In genomic region chr11:125517116-125517804, GRCh38 we compare ENCODE assay signal across 8 cellular contexts. TPM values are rescaled to one million over a fixed set of nuclear protein-coding genes. Genes with fewer than 3 reads are reported as not detected.
DNase-seq lines count a peak whose midpoint lies in the region; ATAC-seq and TF ChIP-seq lines count a peak whose summit lies in the region.

No MANE protein-coding gene starts in this region.

- ATAC-seq in GM21360 (IDR thresholded peaks at IDR 0.05; ENCODE audit: unreplicated experiment) (no peak), GM21619 (IDR thresholded peaks at IDR 0.05; ENCODE audit: unreplicated experiment) (no peak)

- H3K4me3 ChIP-seq in AG04449 (ENCODE audit: low read depth, low read length) (peak overlapping the region; percentile 36), ascending aorta (peak overlapping the region; percentile 6 to 13), iPS-18a (ENCODE audit: low read length) (peak overlapping the region; percentile 32), WERI-Rb-1 (ENCODE audit: low read depth, low read length) (no peak overlapping the region)

- H3K27me3 ChIP-seq in ascending aorta = no peaks in the 10 kb centered on the region
- no peaks in the 10 kb centered on the region for H3K27me3 ChIP-seq in iPS-18a (ENCODE audit: control insufficient read depth, insufficient read depth, low read length)
- no peaks in the 10 kb centered on the region for H3K27me3 ChIP-seq in WERI-Rb-1 (ENCODE audit: insufficient read depth, low read depth, severe bottlenecking)

- H3K36me3 ChIP-seq in ascending aorta = no peaks in the 10 kb centered on the region
- H3K36me3 ChIP-seq in iPS-18a (ENCODE audit: control insufficient read depth, low read depth, low read length) = no peaks in the 10 kb centered on the region
- H3K36me3 ChIP-seq in WERI-Rb-1 = no peaks in the 10 kb centered on the region

- POLR2A ChIA-PET in AG04449 (lab: Yijun Ruan, JAX) = interaction anchor here (0.7 kb wide), 1 partner anchor 1476 kb away, joined by 4 read pairs; the partner anchor contains the start of gene OR10G7

- intact Hi-C loops in ascending aorta (cut with DNase I) = no loop called here

- DNase-seq in AG04449 (ENCODE audit: low read depth, low spot score) (peak; percentile 31), HT1080 (ENCODE audit: low read depth) (peak; percentile 64), ascending aorta (ENCODE audit: low spot score in 2 of 2) (no peak), WERI-Rb-1 (no peak), NCI-H2107 treated with DMSO at 0.1 percent for 48 hours (lab: John Stamatoyannopoulos, UW; ENCODE audit: unreplicated experiment) (no peak)

- H3K27ac ChIP-seq in ascending aorta (no peak overlapping the region), iPS-18a (ENCODE audit: low read length) (peak overlapping the region; percentile 11), WERI-Rb-1 (no peak overlapping the region)

- CTCF ChIA-PET in AG04449 (lab: Yijun Ruan, JAX) = no interaction called here

- H3K9me3 ChIP-seq in ascending aorta (no peaks in the 10 kb centered on the region), iPS-18a (ENCODE audit: control insufficient read depth, low read depth, low read length) (peaks cover 5% of the 10 kb centered on the region), WERI-Rb-1 (ENCODE audit: severe bottlenecking) (no peaks in the 10 kb centered on the region)

- no peak for TF ChIP-seq CTCF in AG04449 (IDR thresholded peaks at IDR 0.05; ENCODE audit: insufficient read depth, low read length, missing control alignments)
- no peak for TF ChIP-seq CTCF in ascending aorta (IDR thresholded peaks at IDR 0.05)
- no peak for TF ChIP-seq CTCF in WERI-Rb-1 (IDR thresholded peaks at IDR 0.05; ENCODE audit: low read depth, low read length)

- no peaks in the 10 kb centered on the region for H3K4me1 ChIP-seq in ascending aorta
- peaks cover 29% of the 10 kb centered on the region for H3K4me1 ChIP-seq in iPS-18a (ENCODE audit: control insufficient read depth, low read depth, low read length)

- H3K9ac ChIP-seq in iPS-18a (ENCODE audit: low read length) = peak overlapping the region; percentile 19

RNA-seq across cellular contexts. Expression of gene FEZ1, which starts 21.2 kb away (rescaled TPM):
- total RNA-seq in HT1080 (2014; rRNA removed; shearing (Covaris generic)) = 0.67 and 1.4 TPM in 2 replicates
- polyA plus RNA-seq in HT1080 (2015; cell fraction: cytosol; rRNA removed) = 11.7 and 16.5 TPM in 2 replicates
- 6.2 and 7.0 TPM in 2 replicates for polyA plus RNA-seq in HT1080 (2015; cell fraction: nucleus; rRNA removed)
- 58.4 TPM for total RNA-seq in ascending aorta

RNA-seq across cellular contexts. Expression of gene EI24, which starts 52.0 kb away (rescaled TPM):
- 177 and 227 TPM in 2 replicates for total RNA-seq in HT1080 (2014; rRNA removed; shearing (Covaris generic))
- 251 and 270 TPM in 2 replicates for polyA plus RNA-seq in HT1080 (2015; cell fraction: cytosol; rRNA removed)
- 69.7 and 77.5 TPM in 2 replicates for polyA plus RNA-seq in HT1080 (2015; cell fraction: nucleus; rRNA removed)
- 111 TPM for total RNA-seq in ascending aorta

Comparison
In these comparisons a context has a peak if more than half of its experiments do, and no peak if none do; other contexts are left out.
1. DNase-seq: peak in AG04449 (single experiment) and HT1080 (single experiment); none in ascending aorta (0 of 2), WERI-Rb-1 (single experiment) and NCI-H2107 treated with DMSO at 0.1 percent for 48 hours (single experiment).
2. RNA of gene FEZ1, which starts 21.2 kb away (total RNA-seq): 58.4 TPM in ascending aorta (single experiment); 0.67 to 1.4 TPM in HT1080; every median in the first group is over 10 times any median in the second.